Comparison of ENCODE assay signal across 8 cellular contexts in the genomic region with DNA sequence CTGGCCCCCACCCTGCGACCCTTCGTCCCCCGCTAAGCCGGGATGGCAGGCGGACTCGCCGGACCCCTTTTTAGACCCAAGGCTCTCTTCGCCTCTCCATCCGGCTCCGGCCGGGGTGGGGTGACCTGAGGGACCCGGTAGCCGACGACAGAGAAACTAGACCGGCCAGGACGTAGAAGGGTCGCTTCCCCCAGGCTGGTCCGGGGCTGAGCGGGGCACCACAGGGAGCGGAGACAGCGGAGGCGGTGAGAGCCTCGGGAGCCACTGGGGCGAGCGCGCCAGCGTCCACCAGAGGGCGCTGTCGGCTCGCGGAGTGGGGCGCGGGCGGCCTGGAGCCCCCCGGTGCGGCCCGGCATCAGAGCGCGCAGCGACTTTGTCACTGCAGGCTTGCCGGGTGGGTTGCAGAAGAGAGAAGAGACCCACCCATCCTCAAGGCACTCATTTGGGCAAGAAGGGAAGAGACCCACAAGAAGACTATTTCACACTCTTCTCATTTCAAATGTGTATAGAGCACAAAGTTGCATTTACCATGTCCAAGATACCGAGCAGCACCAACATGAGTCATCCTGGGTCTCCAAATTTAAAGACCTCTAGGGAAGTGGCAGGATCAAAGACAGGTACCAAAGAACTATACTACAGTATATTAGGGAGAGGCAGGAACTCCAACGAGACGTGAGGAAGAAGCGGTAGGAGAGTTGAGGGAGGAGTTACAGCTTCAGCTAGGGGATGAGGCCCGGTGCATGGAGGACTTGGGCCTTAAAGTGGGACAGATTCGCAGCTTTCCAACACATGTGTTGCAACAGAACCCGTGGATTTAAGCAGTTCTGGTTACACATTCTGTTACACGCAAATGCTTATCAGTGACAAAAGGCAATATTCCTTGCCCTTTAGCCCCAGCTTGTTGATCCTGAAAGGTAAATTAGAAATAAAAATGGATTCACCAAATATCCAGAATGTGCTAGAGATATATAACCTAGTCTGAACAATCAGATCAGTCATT. TPM values are rescaled to one million over a fixed set of nuclear protein-coding genes. Genes with fewer than 3 reads are reported as not detected.
DNase-seq lines count a peak whose midpoint lies in the region; ATAC-seq and TF ChIP-seq lines count a peak whose summit lies in the region.

No MANE protein-coding gene starts in this region.

- TF ChIP-seq CTCF in AG09319 (IDR thresholded peaks at IDR 0.05; ENCODE audit: low read depth, low read length): peak; percentile 55
- TF ChIP-seq CTCF in fibroblast of the aortic adventitia (IDR thresholded peaks at IDR 0.05; ENCODE audit: insufficient read depth, low read length): peak; percentile 69
- peak; percentile 93 for TF ChIP-seq CTCF in nephron progenitor cell (IDR thresholded peaks at IDR 0.05)

- H3K27me3 Mint-ChIP-seq in activated T-helper 17 cell treated with anti-CD3 and anti-CD28 coated beads, Interleukin-2, amount 50 U/mL, for 72 hours: peaks cover 38% of the 10 kb centered on the region
- peaks cover 87% of the 10 kb centered on the region for H3K27me3 Mint-ChIP-seq in nephron progenitor cell (ENCODE audit: low read depth, poor library complexity)

- H3K27me3 ChIP-seq in subcutaneous abdominal adipose tissue (ENCODE audit: control insufficient read depth in 5 of 5, insufficient read depth in 4 of 5, low read length in 5 of 5): peaks cover 0 to 18% (median 4%) of the 10 kb centered on the region in 5 donors

- H3K36me3 Mint-ChIP-seq in activated T-helper 17 cell treated with anti-CD3 and anti-CD28 coated beads, Interleukin-2, amount 50 U/mL, for 72 hours (ENCODE audit: low read depth): no peaks in the 10 kb centered on the region
- H3K36me3 Mint-ChIP-seq in nephron progenitor cell (ENCODE audit: low read depth): no peaks in the 10 kb centered on the region

- peaks cover 3 to 27% (median 22%) of the 10 kb centered on the region in 5 donors for H3K4me1 ChIP-seq in subcutaneous abdominal adipose tissue (ENCODE audit: control insufficient read depth in 5 of 5, insufficient read depth in 5 of 5, low read length in 5 of 5)

- H3K9ac ChIP-seq in subcutaneous abdominal adipose tissue (ENCODE audit: low read length in 5 of 5): peak overlapping the region in 4 of 5 donors; percentile 41 to 78 (median 60)

- DNase-seq in AG09319 (ENCODE audit: extremely low read depth, low read depth) (no peak), OCI-M1 (lab: John Stamatoyannopoulos, UW) (peak; percentile 82), fibroblast of the aortic adventitia (ENCODE audit: low read depth) (peak; percentile 42), nephron progenitor cell (peak; percentile 89)

- H3K27ac ChIP-seq in subcutaneous abdominal adipose tissue (ENCODE audit: low read depth, low read length): peak overlapping the region; percentile 51

- H3K36me3 ChIP-seq in subcutaneous abdominal adipose tissue (ENCODE audit: control insufficient read depth in 5 of 5, insufficient read depth in 5 of 5, low read length in 5 of 5): no peaks in the 10 kb centered on the region

- H3K27ac Mint-ChIP-seq in activated T-helper 17 cell treated with anti-CD3 and anti-CD28 coated beads, Interleukin-2, amount 50 U/mL, for 72 hours: no peak overlapping the region
- no peak overlapping the region for H3K27ac Mint-ChIP-seq in nephron progenitor cell

- H3K4me3 Mint-ChIP-seq in activated T-helper 17 cell treated with anti-CD3 and anti-CD28 coated beads, Interleukin-2, amount 50 U/mL, for 72 hours: peak overlapping the region; percentile 48
- H3K4me3 Mint-ChIP-seq in nephron progenitor cell: peak overlapping the region; percentile 76

- H3K9me3 Mint-ChIP-seq in activated T-helper 17 cell treated with anti-CD3 and anti-CD28 coated beads, Interleukin-2, amount 50 U/mL, for 72 hours: no peaks in the 10 kb centered on the region
- H3K9me3 Mint-ChIP-seq in nephron progenitor cell: no peaks in the 10 kb centered on the region

- peaks cover 5% of the 10 kb centered on the region for H3K4me1 Mint-ChIP-seq in activated T-helper 17 cell treated with anti-CD3 and anti-CD28 coated beads, Interleukin-2, amount 50 U/mL, for 72 hours
- peaks cover 6% of the 10 kb centered on the region for H3K4me1 Mint-ChIP-seq in nephron progenitor cell

- no peaks in the 10 kb centered on the region for H3K9me3 ChIP-seq in subcutaneous abdominal adipose tissue (ENCODE audit: control insufficient read depth in 5 of 5, low read length in 5 of 5)

- ATAC-seq in GM18909 (IDR thresholded peaks at IDR 0.05; ENCODE audit: poor library complexity, unreplicated experiment) (peak; percentile 81), HG03442 (IDR thresholded peaks at IDR 0.05; ENCODE audit: unreplicated experiment) (peak; percentile 69)
- peak; percentile 99 for ATAC-seq in activated T-helper 17 cell treated with anti-CD3 and anti-CD28 coated beads, Interleukin-2, amount 50 U/mL, for 72 hours (replicated peaks)

- peak overlapping the region; percentile 71 for H3K4me3 ChIP-seq in fibroblast of the aortic adventitia (ENCODE audit: low read depth, low read length)
- H3K4me3 ChIP-seq in subcutaneous abdominal adipose tissue (ENCODE audit: low read depth in 1 of 5, low read length in 5 of 5): peak overlapping the region; percentile 17 to 65 (median 64)

RNA-seq across cellular contexts. Expression of a gene that starts 7.6 kb away (rescaled TPM):
- total RNA-seq in activated T-helper 17 cell treated with anti-CD3 and anti-CD28 coated beads, Interleukin-2, amount 50 U/mL, for 72 hours: 10 to 100 TPM; 15.9 to 16.6 TPM
- 12.5 and 17.9 TPM in 2 replicates for total RNA-seq in fibroblast of the aortic adventitia (ENCODE audit: low replicate concordance)

RNA-seq across cellular contexts. Expression of a gene that starts 32.8 kb away (rescaled TPM):
- 10 to 100 TPM; 10.9 to 17.1 TPM for total RNA-seq in activated T-helper 17 cell treated with anti-CD3 and anti-CD28 coated beads, Interleukin-2, amount 50 U/mL, for 72 hours
- total RNA-seq in fibroblast of the aortic adventitia (ENCODE audit: low replicate concordance): 15.7 and 22.4 TPM in 2 replicates
